In genomic region chr9:113513111-113513510, GRCh38 we compare ENCODE assay signal across 1 cellular context.
TF ChIP-seq lines count a peak whose summit lies in the region.

No MANE protein-coding gene starts in this region.

TF ChIP-seq in IMR-90, 13 proteins besides CTCF, POLR2A, EP300 and RAD21:
- TF ChIP-seq RCOR1 (IDR thresholded peaks at IDR 0.05; ENCODE audit: insufficient replicate concordance, low read length) (no peak), MXI1 (IDR thresholded peaks at IDR 0.05; ENCODE audit: borderline replicate concordance, low read depth, low read length) (no peak), BHLHE40 (IDR thresholded peaks at IDR 0.05; ENCODE audit: low read depth, low read length) (no peak), NFE2L2 (IDR thresholded peaks at IDR 0.05; ENCODE audit: low read depth, low read length) (no peak), MAFK (IDR thresholded peaks at IDR 0.05; ENCODE audit: low read depth, low read length) (no peak), CHD1 (IDR thresholded peaks at IDR 0.05; ENCODE audit: low read depth, low read length) (no peak)
